ENCODE assay signal across 14 cellular contexts in the genomic region with DNA sequence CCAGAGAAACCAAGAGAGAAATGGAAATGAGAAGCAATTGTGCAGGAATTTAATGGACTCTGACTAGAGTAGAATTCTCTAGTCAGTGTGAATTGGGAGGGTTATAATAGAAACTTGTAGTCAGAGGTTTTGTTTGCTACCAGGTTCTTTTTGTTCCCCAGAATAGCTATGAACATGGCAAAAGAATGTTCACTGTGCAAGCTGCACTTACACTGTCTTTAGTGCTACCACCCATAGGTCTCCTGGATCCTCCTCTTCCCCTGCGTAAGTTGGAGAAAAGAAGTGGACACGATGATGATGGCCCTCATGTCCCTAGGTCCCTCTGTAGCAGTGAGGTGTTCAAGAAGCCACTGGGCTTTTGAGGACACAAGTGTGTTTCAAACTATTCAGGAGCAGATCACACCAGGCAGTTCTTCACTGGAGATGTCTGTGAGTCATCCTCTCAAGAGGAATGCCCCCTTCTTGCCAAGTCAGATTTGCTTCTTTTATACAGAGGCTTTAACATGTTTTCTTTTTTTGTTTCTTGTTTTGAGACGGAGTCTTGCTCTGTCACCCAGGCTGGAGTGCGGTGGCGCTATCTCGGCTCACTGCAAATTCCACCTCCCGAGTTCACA. TPM values are rescaled to one million over a fixed set of nuclear protein-coding genes. Genes with fewer than 3 reads are reported as not detected.
A peak's percentile ranks its signal among the peaks of the same experiment; 100 is the strongest.
DNase-seq lines count a peak whose midpoint lies in the region; ATAC-seq and TF ChIP-seq lines count a peak whose summit lies in the region.
"Had no signal": no experiment of that assay in that cellular context is flagged by ENCODE, and none has a peak within 500 bp of the region (broad histone marks: within the 10 kb centered on the region; RNA-seq: fewer than 3 reads in every experiment).

No MANE protein-coding gene starts in this region.

- H3K4me1 Mint-ChIP-seq in HFFc6 (ENCODE audit: low read depth) (peaks cover 23% of the 10 kb centered on the region), memory B cell (peaks cover 5% of the 10 kb centered on the region)

- H3K27ac Mint-ChIP-seq in HFFc6 = no peak overlapping the region
- H3K27ac Mint-ChIP-seq in memory B cell = peak overlapping the region; percentile 29

- DNase-seq in AG20443 (ENCODE audit: low spot score) = peak; percentile 83
- peak; percentile 67 for DNase-seq in HFFc6
- DNase-seq in cardiac fibroblast (ENCODE audit: low read depth in 2 of 2) = peak; percentile 73 to 75
- DNase-seq in memory B cell (ENCODE audit: low spot score in 2 of 2) = no peak
- DNase-seq in central memory CD4-positive, alpha-beta T cell = no peak
- DNase-seq in NCI-H446 (lab: John Stamatoyannopoulos, UW) = no peak
- DNase-seq in activated CD8-positive, alpha-beta memory T cell treated with anti-CD3 and anti-CD28 coated beads, Interleukin-2, amount 50 U/mL, for 48 hours = no peak
- DNase-seq in NOMO-1 treated with dmso at 0.1 percent for 144 hours (lab: John Stamatoyannopoulos, UW; ENCODE audit: unreplicated experiment) = no peak
- DNase-seq: Caco-2; Peyer's patch; stimulated activated CD4-positive, alpha-beta T cell treated with anti-CD3 and anti-CD28 coated beads, Interleukin-12 subunit alpha, Interleukin-12 subunit beta, amount 100 ng/mL, for 4 hours; stimulated activated CD8-positive, alpha-beta memory T cell treated with anti-CD3 and anti-CD28 coated beads, Interleukin-4, amount 100 ng/mL, for 48 hours; WERI-Rb-1 had no signal

- H3K27me3 Mint-ChIP-seq in HFFc6 (ENCODE audit: insufficient read depth) (no peaks in the 10 kb centered on the region; the same call in 1 of the 2 replicates), memory B cell (no peaks in the 10 kb centered on the region)

- H3K36me3 Mint-ChIP-seq in HFFc6 (ENCODE audit: low read depth) (no peaks in the 10 kb centered on the region), memory B cell (no peaks in the 10 kb centered on the region)

- TF ChIP-seq CTCF in HFFc6 (IDR thresholded peaks at IDR 0.05) (no peak), cardiac fibroblast (IDR thresholded peaks at IDR 0.05; ENCODE audit: low read depth, low read length) (no peak)

- H3K4me3 Mint-ChIP-seq in HFFc6 (no peak overlapping the region), memory B cell (no peak overlapping the region)

- no peak for ATAC-seq in memory B cell (ENCODE audit: low read depth)

- H3K9me3 Mint-ChIP-seq in HFFc6 (no peaks in the 10 kb centered on the region), memory B cell (peaks cover 1% of the 10 kb centered on the region)

- no peak overlapping the region for H3K4me3 ChIP-seq in cardiac fibroblast (replicated peaks in 1 of 2; ENCODE audit: low read depth in 2 of 2, low read length in 2 of 2)
- H3K4me3 ChIP-seq: Peyer's patch, uterus had no signal

RNA-seq across cellular contexts. Expression of a gene that starts 47.6 kb away (rescaled TPM):
- 1 to 10 TPM; 3.3 to 6.2 (median 4.8) TPM for total RNA-seq in HFFc6 (2021; fragmentation: NEBNext Ultra II Directional; extraction: Animal tissue kit (Norgen Biotek cat#: 25700))

RNA-seq across cellular contexts. Expression of a gene that starts 54.3 kb away (rescaled TPM):
- not detected for total RNA-seq in HFFc6 (2021; fragmentation: NEBNext Ultra II Directional; extraction: Animal tissue kit (Norgen Biotek cat#: 25700))
- total RNA-seq: Peyer's patch had no signal

Comparison
In these comparisons a context has a peak if more than half of its experiments do, and no peak if none do; other contexts are left out.
1. DNase-seq: peak in AG20443 (single experiment), HFFc6 (single experiment) and cardiac fibroblast (2 of 2); none in memory B cell (0 of 2), central memory CD4-positive, alpha-beta T cell (single experiment), NCI-H446 (0 of 2), activated CD8-positive, alpha-beta memory T cell treated with anti-CD3 and anti-CD28 coated beads, Interleukin-2, amount 50 U/mL, for 48 hours (single experiment) and NOMO-1 treated with dmso at 0.1 percent for 144 hours (single experiment).